22 cellular contexts compared by ENCODE assay signal in the genomic region with DNA sequence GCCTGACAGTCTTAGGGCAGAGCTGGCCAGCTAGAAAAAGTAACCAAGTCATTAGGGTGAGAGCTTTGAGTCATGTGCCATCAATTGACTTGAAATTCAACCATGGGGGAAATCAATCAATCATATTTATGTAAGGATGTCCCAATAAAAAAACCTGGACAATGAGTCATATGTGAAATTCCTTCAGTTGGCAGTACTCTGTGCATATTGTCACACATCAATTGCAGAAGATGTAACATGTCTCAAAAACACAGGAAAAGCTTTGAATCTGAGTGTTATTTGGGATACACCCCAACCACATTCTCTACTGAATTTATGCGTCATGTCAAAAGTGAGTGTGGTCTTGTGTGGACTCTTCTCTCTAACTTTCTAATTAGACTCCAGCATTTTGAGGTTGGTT.
"Had no signal": no experiment of that assay in that cellular context is flagged by ENCODE, and none has a peak within 500 bp of the region (broad histone marks: within the 10 kb centered on the region; RNA-seq: fewer than 3 reads in every experiment).

No MANE protein-coding gene starts in this region.

- ATAC-seq: activated CD4-positive, CD25-positive, alpha-beta regulatory T cell treated with anti-CD3 and anti-CD28 coated beads, Interleukin-2, amount 50 U/mL, for 24 hours; activated CD8-positive, alpha-beta memory T cell treated with anti-CD3 and anti-CD28 coated beads, Interleukin-2, amount 10 ng/mL, durations not matched to agents 7 days and 5 days; foreskin keratinocyte; natural killer cell treated with Interleukin-12 subunit alpha and Interleukin-12 subunit beta and Interleukin-15 and Interleukin-18, amount 100 ng/mL, for 72 hours; psoas muscle; stimulated activated naive CD8-positive, alpha-beta T cell treated with anti-CD3 and anti-CD28 coated beads, Interleukin-15, Interleukin-2, amounts not matched to agents 100 U/mL and 50 U/mL, for 24 hours had no signal

- DNase-seq: activated CD4-positive, alpha-beta memory T cell treated with anti-CD3 and anti-CD28 coated beads, Interleukin-2, amount 10 ng/mL, durations not matched to agents 7 days and 5 days; activated CD4-positive, alpha-beta T cell treated with anti-CD3 and anti-CD28 coated beads, Interleukin-2, amount 10 ng/mL, durations not matched to agents 24 days and 14 days; activated CD8-positive, alpha-beta memory T cell treated with anti-CD3 and anti-CD28 coated beads, Interleukin-2, amount 10 ng/mL, durations not matched to agents 7 days and 5 days; activated effector memory CD4-positive, alpha-beta T cell treated with anti-CD3 and anti-CD28 coated beads, Interleukin-2, amount 50 U/mL, for 16 hours; activated naive CD4-positive, alpha-beta T cell treated with anti-CD3 and anti-CD28 coated beads, Interleukin-2, amount 10 ng/mL, durations not matched to agents 7 days and 5 days; activated T-cell treated with anti-CD3 and anti-CD28 coated beads for 4 hours; cerebellar nuclear complex; endodermal cell; esophagus squamous epithelium; foreskin keratinocyte; glutamatergic neuron; hippocampal formation; left ventricle myocardium inferior; ovary; psoas muscle; stimulated activated CD4-positive, alpha-beta T cell treated with anti-CD3 and anti-CD28 coated beads, Interleukin-4, amount 100 ng/mL, for 4 hours; stimulated activated naive CD8-positive, alpha-beta T cell treated with anti-CD3 and anti-CD28 coated beads, Interleukin-15, Interleukin-2, amounts not matched to agents 100 U/mL and 50 U/mL, for 24 hours; upper lobe of left lung had no signal

- H3K27me3 ChIP-seq: esophagus squamous epithelium, foreskin keratinocyte, ovary, right atrium auricular region, upper lobe of left lung had no signal

- H3K9me3 ChIP-seq: esophagus squamous epithelium, left ventricle myocardium inferior, ovary, psoas muscle, right atrium auricular region, upper lobe of left lung had no signal

- H3K27ac ChIP-seq: coronary artery, esophagus squamous epithelium, foreskin keratinocyte, left ventricle myocardium inferior, ovary, psoas muscle, right atrium auricular region, upper lobe of left lung had no signal

- H3K4me1 ChIP-seq: esophagus squamous epithelium, foreskin keratinocyte, left ventricle myocardium inferior, psoas muscle, right atrium auricular region, upper lobe of left lung had no signal

- H3K4me3 ChIP-seq: coronary artery, esophagus squamous epithelium, left ventricle myocardium inferior, ovary, psoas muscle, right atrium auricular region, upper lobe of left lung had no signal

- H3K36me3 ChIP-seq: esophagus squamous epithelium, left ventricle myocardium inferior, ovary, right atrium auricular region, upper lobe of left lung had no signal
